Comparison of ENCODE assay signal across 23 cellular contexts in genomic region chr3:181885868-181886630, GRCh38.
"Had no signal": no experiment of that assay in that cellular context is flagged by ENCODE, and none has a peak within 500 bp of the region (broad histone marks: within the 10 kb centered on the region; RNA-seq: fewer than 3 reads in every experiment).

No MANE protein-coding gene starts in this region.

- H3K27me3 ChIP-seq: colonic mucosa, esophagus squamous epithelium, neutrophil, pancreas, right atrium auricular region, stomach, thyroid gland had no signal

- FAIRE-seq: frontal cortex, pancreas had no signal

- ATAC-seq: left ventricle myocardium superior, lower lobe of right lung, natural killer cell, pancreas, sciatic nerve had no signal

- H3K36me3 ChIP-seq: colonic mucosa, esophagus squamous epithelium, lower lobe of right lung, neutrophil, pancreas, right atrium auricular region, stomach, thyroid gland had no signal

- DNase-seq: colonic mucosa; effector CD8-positive, alpha-beta T cell; endodermal cell; esophagus squamous epithelium; hypothalamus; immature natural killer cell; islet precursor cell; left ventricle myocardium superior; lower lobe of right lung; natural killer cell; pancreas; stimulated activated CD4-positive, alpha-beta T cell treated with anti-CD3 and anti-CD28 coated beads, Interleukin-12 subunit alpha, Interleukin-12 subunit beta, amount 100 ng/mL, for 4 hours; stimulated activated CD4-positive, alpha-beta T cell treated with anti-CD3 and anti-CD28 coated beads, Interleukin-1b, Interleukin-23, amount 100 ng/mL, for 48 hours; stimulated activated CD4-positive, alpha-beta T cell treated with anti-CD3 and anti-CD28 coated beads, Interleukin-4, amount 100 ng/mL, for 1 hour; stimulated activated CD8-positive, alpha-beta memory T cell treated with anti-CD3 and anti-CD28 coated beads, Interleukin-4, amount 100 ng/mL, for 48 hours; stimulated activated naive CD4-positive, alpha-beta T cell; stomach; thyroid gland had no signal

- H3K4me1 ChIP-seq: colonic mucosa, lower lobe of right lung, pancreas, right atrium auricular region, stomach had no signal

- H3K27ac ChIP-seq: colonic mucosa, esophagus squamous epithelium, lower lobe of right lung, neutrophil, pancreas, right atrium auricular region, stomach, thyroid gland had no signal

- H3K4me3 ChIP-seq: colonic mucosa, esophagus squamous epithelium, lower lobe of right lung, pancreas, right atrium auricular region, smooth muscle cell, stomach, thyroid gland had no signal

- H3K9me3 ChIP-seq: colonic mucosa, esophagus squamous epithelium, lower lobe of right lung, neutrophil, pancreas, right atrium auricular region, stomach, thyroid gland had no signal

- H3K4me2 ChIP-seq: smooth muscle cell had no signal
